ENCODE assay signal across 19 cellular contexts in the genomic region with DNA sequence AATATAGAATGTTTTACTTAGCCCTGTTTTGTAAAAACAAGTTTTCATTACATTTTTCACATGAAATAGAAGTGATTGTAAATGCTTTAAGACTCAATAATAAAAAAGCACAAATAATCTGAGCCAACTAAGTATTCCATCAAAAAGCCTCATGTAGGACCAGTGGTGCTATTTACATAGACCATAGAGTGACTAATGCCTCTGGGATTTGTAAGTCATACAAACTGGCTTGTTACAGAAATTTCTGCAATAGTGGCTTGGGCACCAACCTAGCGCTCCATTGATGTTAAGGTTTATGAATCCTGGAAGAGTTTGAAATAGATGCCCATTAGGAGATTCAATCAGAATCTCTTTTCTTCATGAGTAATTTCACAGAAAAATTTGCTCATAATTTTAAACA. TPM values are rescaled to one million over a fixed set of nuclear protein-coding genes. Genes with fewer than 3 reads are reported as not detected.
A peak's percentile ranks its signal among the peaks of the same experiment; 100 is the strongest.
DNase-seq lines count a peak whose midpoint lies in the region; ATAC-seq and TF ChIP-seq lines count a peak whose summit lies in the region.
"Had no signal": no experiment of that assay in that cellular context is flagged by ENCODE, and none has a peak within 500 bp of the region (broad histone marks: within the 10 kb centered on the region; RNA-seq: fewer than 3 reads in every experiment).

No MANE protein-coding gene starts in this region.

- H3K79me2 ChIP-seq in PC-3 (ENCODE audit: low read length): peaks cover 2% of the 10 kb centered on the region; the same call in 1 of the 2 replicates

- peaks cover 15% of the 10 kb centered on the region for H3K36me3 ChIP-seq in PC-3 (ENCODE audit: low read depth, low read length)
- peaks cover 12 to 43% of the 10 kb centered on the region in 2 experiments for H3K36me3 ChIP-seq in mesenchymal stem cell (ENCODE audit: control insufficient read depth in 1 of 2, insufficient read depth in 2 of 2, low read depth in 1 of 2, low read length in 2 of 2)

- H3K9ac ChIP-seq in PC-3 (ENCODE audit: low read length) (no peak overlapping the region), mesenchymal stem cell (ENCODE audit: low read length) (no peak overlapping the region)

- H3K18ac ChIP-seq in mesenchymal stem cell (ENCODE audit: low read depth in 1 of 2, low read length in 2 of 2): no peak overlapping the region

- H2AFZ ChIP-seq in PC-3 (ENCODE audit: low read length) (no peak overlapping the region), mesenchymal stem cell (ENCODE audit: low read depth, low read length) (no peak overlapping the region)

- H4K20me1 ChIP-seq in PC-3 (ENCODE audit: low read length): no peaks in the 10 kb centered on the region

- no peak overlapping the region for H3K4me2 ChIP-seq in PC-3 (ENCODE audit: low read length)
- no peak overlapping the region for H3K4me2 ChIP-seq in mesenchymal stem cell (ENCODE audit: low read length, poor library complexity, severe bottlenecking)

- H2BK12ac ChIP-seq in mesenchymal stem cell (ENCODE audit: low read length in 2 of 2): no peak overlapping the region

- H3K4me3 ChIP-seq in PC-3 (ENCODE audit: low read length): no peak overlapping the region
- no peak overlapping the region for H3K4me3 ChIP-seq in mesenchymal stem cell (ENCODE audit: insufficient read depth in 1 of 2, low read depth in 1 of 2, low read length in 2 of 2)
- H3K4me3 ChIP-seq: Peyer's patch, psoas muscle, thyroid gland had no signal

- TF ChIP-seq CTCF in PC-3 (conservative IDR thresholded peaks at IDR 0.05; ENCODE audit: low read depth, low read length) (no peak), GM13976 (IDR thresholded peaks at IDR 0.05; ENCODE audit: borderline replicate concordance, control extremely low read depth, extremely low read depth, insufficient read depth, missing control alignments) (no peak)

- intact Hi-C loops in PC-3 (cut with micrococcal nuclease): loop anchor here (2.0 to 10.0 kb wide), 3 partner anchors 80 to 256 kb away; a partner anchor contains a TSS

- H3K14ac ChIP-seq in mesenchymal stem cell (ENCODE audit: low read length in 2 of 2): no peak overlapping the region

- ATAC-seq in PC-3: peak; percentile 88
- no peak for ATAC-seq in HG03442 (IDR thresholded peaks at IDR 0.05; ENCODE audit: unreplicated experiment)
- ATAC-seq: naive thymus-derived CD8-positive, alpha-beta T cell; psoas muscle had no signal

- no peak overlapping the region for H4K8ac ChIP-seq in mesenchymal stem cell (ENCODE audit: low read length)

- no peaks in the 10 kb centered on the region for H3K9me3 ChIP-seq in PC-3 (ENCODE audit: low read length)
- H3K9me3 ChIP-seq in mesenchymal stem cell (ENCODE audit: control insufficient read depth, low read length): no peaks in the 10 kb centered on the region
- H3K9me3 ChIP-seq: Peyer's patch, psoas muscle, thyroid gland had no signal

- H2BK15ac ChIP-seq in mesenchymal stem cell (ENCODE audit: low read depth, poor library complexity, severe bottlenecking): no peak overlapping the region

- H3K9me2 ChIP-seq in PC-3 (replicated peaks; ENCODE audit: low read length): no peaks in the 10 kb centered on the region

- H3K4me1 ChIP-seq in PC-3 (ENCODE audit: insufficient read depth, low read length) (peaks cover 13% of the 10 kb centered on the region), mesenchymal stem cell (ENCODE audit: control insufficient read depth, insufficient read depth, low read depth, low read length) (no peaks in the 10 kb centered on the region)
- H3K4me1 ChIP-seq: Peyer's patch, psoas muscle, thyroid gland had no signal

- H3K27me3 ChIP-seq in PC-3 (ENCODE audit: low read length): no peaks in the 10 kb centered on the region
- H3K27me3 ChIP-seq in mesenchymal stem cell (ENCODE audit: control insufficient read depth in 1 of 2, insufficient read depth in 1 of 2, low read length in 2 of 2): no peaks in the 10 kb centered on the region
- H3K27me3 ChIP-seq: Peyer's patch, thyroid gland had no signal

- no peak overlapping the region for H2AK5ac ChIP-seq in mesenchymal stem cell (ENCODE audit: low read length, severe bottlenecking)

- POLR2A ChIA-PET in PC-3 (lab: Charles Lee; ENCODE audit: unreplicated experiment): no interaction called here

- H3K23ac ChIP-seq in mesenchymal stem cell (ENCODE audit: low read length in 2 of 2): no peak overlapping the region

- CTCF ChIA-PET in PC-3 (lab: Charles Lee): interaction anchor here (0.6 kb wide), 1 partner anchor 259 kb away, joined by 3 read pairs; no protein-coding TSS in a partner anchor

- H3K79me1 ChIP-seq in mesenchymal stem cell (replicated peaks; ENCODE audit: low read length, poor library complexity, severe bottlenecking): no peaks in the 10 kb centered on the region

- no peak overlapping the region for H4K91ac ChIP-seq in mesenchymal stem cell (ENCODE audit: low read length)

- no CpG with 5 or more reads among the region's 1 CpG for WGBS in mesenchymal stem cell

- H2BK120ac ChIP-seq in mesenchymal stem cell (ENCODE audit: low read depth, low read length): no peak overlapping the region

- no peak overlapping the region for H2BK5ac ChIP-seq in mesenchymal stem cell (ENCODE audit: low read depth, low read length, poor library complexity, severe bottlenecking)

- no peaks in the 10 kb centered on the region for H3F3A ChIP-seq in PC-3 (ENCODE audit: low read length, unreplicated experiment)

- BruUV-seq in PC-3 (replicated peaks; lab: Mats Ljungman, UMichigan): no TSS peak

- no peak overlapping the region for H3K4ac ChIP-seq in mesenchymal stem cell (ENCODE audit: low read depth in 1 of 2, low read length in 2 of 2)

- in situ Hi-C loops in GM13976 (cut with MboI; ENCODE audit: low sequenced_read_pairs, unreplicated experiment): no loop called here

- DNase-seq in EH (ENCODE audit: low read depth) (peak; percentile 78), PC-3 (peak; percentile 71), dermis blood vessel endothelial cell (peak; percentile 4), mesenchymal stem cell (peak; percentile 70), ureter (ENCODE audit: low spot score) (no peak), GM13976 (ENCODE audit: low spot score) (no peak)
- no peak for DNase-seq in activated effector memory CD4-positive, alpha-beta T cell treated with Interleukin-2 at 50 U/mL for 16 hours
- DNase-seq: activated CD4-positive, CD25-positive, alpha-beta regulatory T cell; activated naive CD4-positive, alpha-beta T cell treated with Interleukin-2 at 50 U/mL for 16 hours; CD8-positive, alpha-beta memory T cell; H7; Kasumi-1; naive thymus-derived CD8-positive, alpha-beta T cell; NCI-H1694 treated with DMSO at 0.1 percent for 48 hours; NCI-H524; Peyer's patch; psoas muscle; thyroid gland had no signal

- no peak overlapping the region for H3K27ac ChIP-seq in PC-3 (ENCODE audit: low read length)
- no peak overlapping the region for H3K27ac ChIP-seq in mesenchymal stem cell (ENCODE audit: low read length, poor library complexity, severe bottlenecking)
- H3K27ac ChIP-seq: Peyer's patch, psoas muscle, thyroid gland had no signal

RNA-seq across cellular contexts. Expression of a gene that starts 31.9 kb away (rescaled TPM):
- total RNA-seq in PC-3 (2014; rRNA removed) (13.6 and 17.0 TPM in 2 replicates), dermis blood vessel endothelial cell (30.1 and 34.9 TPM in 2 replicates), ureter (25.9 TPM)
- 6.8 TPM for polyA plus RNA-seq in mesenchymal stem cell (2013, experiment 1 of 2)
- polyA plus RNA-seq in mesenchymal stem cell (2013, experiment 2 of 2): 7.2 TPM

Comparison
In these comparisons a context has a peak if more than half of its experiments do, and no peak if none do; other contexts are left out.
1. DNase-seq: peak in EH (single experiment), PC-3 (single experiment), dermis blood vessel endothelial cell (single experiment) and mesenchymal stem cell (single experiment); none in ureter (single experiment), GM13976 (single experiment) and activated effector memory CD4-positive, alpha-beta T cell treated with Interleukin-2 at 50 U/mL for 16 hours (single experiment).